24 cellular contexts compared by ENCODE assay signal in the genomic region with DNA sequence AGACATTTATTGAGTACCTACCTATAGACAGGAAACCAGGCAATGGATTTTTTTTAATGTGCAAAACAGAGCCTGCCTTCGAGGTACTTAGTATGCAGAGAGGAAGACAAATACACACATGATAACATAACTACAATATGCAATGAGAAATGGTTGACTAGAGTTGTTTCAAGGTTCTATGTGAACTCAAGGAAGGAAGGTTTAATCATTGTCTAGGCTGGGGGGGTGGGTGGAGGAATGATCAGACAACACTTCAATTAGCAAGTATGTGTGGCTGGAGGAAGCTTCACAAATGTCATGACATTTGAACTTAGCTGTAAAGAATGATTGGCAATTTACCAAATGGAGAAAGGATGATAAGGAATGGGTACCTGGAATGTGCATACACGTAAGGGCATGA.
DNase-seq lines count a peak whose midpoint lies in the region; ATAC-seq and TF ChIP-seq lines count a peak whose summit lies in the region.
"Had no signal": no experiment of that assay in that cellular context is flagged by ENCODE, and none has a peak within 500 bp of the region (broad histone marks: within the 10 kb centered on the region; RNA-seq: fewer than 3 reads in every experiment).

No MANE protein-coding gene starts in this region.

- TF ChIP-seq CTCF in A673 (conservative IDR thresholded peaks at IDR 0.05; ENCODE audit: low read depth, low read length), result no peak
- no peak for TF ChIP-seq CTCF in epithelial cell of proximal tubule (conservative IDR thresholded peaks at IDR 0.05; ENCODE audit: low read depth, low read length)
- TF ChIP-seq CTCF in nephron (IDR thresholded peaks at IDR 0.05; ENCODE audit: unreplicated experiment in 3 of 3), result no peak

- CTCF ChIA-PET in A673 (lab: Charles Lee), result no interaction called here

- H3K9me3 ChIP-seq in A673 (ENCODE audit: low read depth, low read length, poor library complexity, severe bottlenecking), result no peaks in the 10 kb centered on the region
- H3K9me3 ChIP-seq: A549, BLaER1, Caco-2 had no signal

- H3K27ac Mint-ChIP-seq in nephron, result peak overlapping the region; percentile 81 to 99 (median 86)
- H3K27ac Mint-ChIP-seq: B cell; CD4-positive, CD25-positive, alpha-beta regulatory T cell; CD8-positive, alpha-beta T cell; GM23338; H9 had no signal

- H3K36me3 Mint-ChIP-seq in nephron (ENCODE audit: low read depth), result peaks cover 4% of the 10 kb centered on the region
- H3K36me3 Mint-ChIP-seq: CD4-positive, CD25-positive, alpha-beta regulatory T cell; CD8-positive, alpha-beta T cell had no signal

- H3K4me3 Mint-ChIP-seq in nephron, result no peak overlapping the region
- H3K4me3 Mint-ChIP-seq: B cell; CD4-positive, CD25-positive, alpha-beta regulatory T cell; CD8-positive, alpha-beta T cell; GM23338; H9 had no signal

- peaks cover 54% of the 10 kb centered on the region for H3K4me1 ChIP-seq in A673 (ENCODE audit: insufficient read depth, low read length, poor library complexity, severe bottlenecking)
- H3K4me1 ChIP-seq: A549, Caco-2 had no signal

- no peaks in the 10 kb centered on the region for H3K27me3 Mint-ChIP-seq in nephron (ENCODE audit: low read depth)
- H3K27me3 Mint-ChIP-seq: B cell; CD4-positive, CD25-positive, alpha-beta regulatory T cell had no signal

- POLR2A ChIA-PET in A673 (lab: Charles Lee; ENCODE audit: low non-redundant PET), result no interaction called here

- intact Hi-C loops in A673 (cut with micrococcal nuclease; ENCODE audit: unreplicated experiment), result no loop called here

- peaks cover 52% of the 10 kb centered on the region for H3K4me1 Mint-ChIP-seq in nephron
- H3K4me1 Mint-ChIP-seq: B cell; CD4-positive, CD25-positive, alpha-beta regulatory T cell; GM23338; H9 had no signal

- no peak for ATAC-seq in HG03196 (IDR thresholded peaks at IDR 0.05; ENCODE audit: unreplicated experiment)
- ATAC-seq: A549; CD8-positive, alpha-beta T cell; GM12878; GM23338; HCT116 had no signal

- no peaks in the 10 kb centered on the region for H3K27me3 ChIP-seq in A673 (replicated peaks; ENCODE audit: insufficient read depth, low read depth, low read length, poor library complexity)
- H3K27me3 ChIP-seq: BLaER1 had no signal

- no peaks in the 10 kb centered on the region for H3K9me3 Mint-ChIP-seq in nephron
- H3K9me3 Mint-ChIP-seq: CD8-positive, alpha-beta T cell; GM23338; H9 had no signal

- no TSS peak for BruUV-seq in A673 (replicated peaks; lab: Mats Ljungman, UMichigan)

- H3K4me3 ChIP-seq in A673 (ENCODE audit: low read depth, low read length, poor library complexity, severe bottlenecking) (no peak overlapping the region), epithelial cell of proximal tubule (ENCODE audit: low read depth, low read length) (no peak overlapping the region)
- H3K4me3 ChIP-seq: A549, BLaER1, GM12878, GM23338 had no signal

- H3K27ac ChIP-seq in A673 (ENCODE audit: low read depth, low read length, poor library complexity, severe bottlenecking), result peak overlapping the region; percentile 89
- H3K27ac ChIP-seq: 22Rv1, A549, BLaER1, C4-2B had no signal

- DNase-seq in A673 (ENCODE audit: low spot score), result no peak
- DNase-seq in epithelial cell of proximal tubule (ENCODE audit: low read depth), result peak; percentile 50
- peak; percentile 20 for DNase-seq in left kidney (ENCODE audit: low read depth, low spot score)
- DNase-seq in AG08395 (ENCODE audit: low spot score), result no peak
- no peak for DNase-seq in activated CD4-positive, CD25-positive, alpha-beta regulatory T cell treated with anti-CD3 and anti-CD28 coated beads, Interleukin-2, amount 50 U/mL, for 72 hours
- DNase-seq in A172 (ENCODE audit: low spot score), result no peak
- DNase-seq: Caco-2; CD4-positive, CD25-positive, alpha-beta regulatory T cell; CD8-positive, alpha-beta T cell; DMS 273 treated with DMSO at 0.1 percent for 48 hours; DMS79; EL; GDM1; H9 had no signal

- no peaks in the 10 kb centered on the region for H3K36me3 ChIP-seq in A673 (ENCODE audit: insufficient read depth, low read length, poor library complexity, severe bottlenecking)
- H3K36me3 ChIP-seq: BLaER1 had no signal

Comparison
In these comparisons a context has a peak if more than half of its experiments do, and no peak if none do; other contexts are left out.
1. DNase-seq: peak in epithelial cell of proximal tubule (single experiment) and left kidney (single experiment); none in A673 (single experiment), AG08395 (single experiment), activated CD4-positive, CD25-positive, alpha-beta regulatory T cell treated with anti-CD3 and anti-CD28 coated beads, Interleukin-2, amount 50 U/mL, for 72 hours (single experiment) and A172 (single experiment).